ENCODE assay signal across 12 cellular contexts in the genomic region with DNA sequence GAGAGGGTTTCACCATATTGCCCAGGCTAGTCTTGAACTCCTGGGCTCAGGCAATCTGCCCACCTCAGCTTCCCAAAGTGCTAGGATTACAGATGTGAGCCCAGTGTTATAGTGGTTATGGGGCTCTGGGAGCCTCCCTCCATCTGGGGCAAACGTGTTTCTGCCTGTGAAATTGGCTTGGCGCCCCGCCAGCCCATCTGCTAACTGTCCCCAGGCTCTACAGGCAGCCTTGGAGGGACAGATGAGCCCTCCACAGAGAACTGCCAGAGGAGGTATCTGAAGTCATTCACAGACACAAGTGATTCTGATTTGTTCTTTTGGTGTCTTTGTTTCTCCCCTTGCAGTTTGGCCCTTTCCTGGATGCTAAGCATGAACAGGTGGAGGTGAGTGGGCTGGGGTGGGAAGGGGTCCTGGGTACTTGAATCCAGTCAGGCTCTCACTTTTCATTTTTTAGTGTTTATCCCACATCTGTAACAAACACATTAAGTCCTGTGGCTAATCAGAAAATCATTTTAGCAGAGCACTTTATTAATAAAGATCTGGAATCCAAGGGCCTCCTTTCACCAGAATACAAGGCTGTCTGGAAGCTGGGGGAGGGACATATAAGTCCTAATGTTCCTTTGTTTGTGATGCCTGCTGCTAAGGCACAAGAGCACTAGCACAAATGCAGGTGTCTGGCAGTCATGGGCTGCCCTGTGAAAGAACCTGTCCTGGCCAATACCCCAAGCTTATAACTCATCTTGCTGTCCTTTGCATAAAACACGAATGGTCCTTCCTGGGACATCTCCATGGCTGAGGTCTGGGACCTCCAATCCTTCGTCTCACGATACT. TPM values are rescaled to one million over a fixed set of nuclear protein-coding genes. Genes with fewer than 3 reads are reported as not detected.
DNase-seq lines count a peak whose midpoint lies in the region; ATAC-seq, FAIRE-seq and TF ChIP-seq lines count a peak whose summit lies in the region.
"Had no signal": no experiment of that assay in that cellular context is flagged by ENCODE, and none has a peak within 500 bp of the region (broad histone marks: within the 10 kb centered on the region; RNA-seq: fewer than 3 reads in every experiment).

No MANE protein-coding gene starts in this region.

- intact Hi-C loops in A673 (cut with micrococcal nuclease; ENCODE audit: unreplicated experiment) (no loop called here), lower leg skin (cut with DNase I; ENCODE audit: low total_unique reads) (no loop called here), Calu3 (cut with micrococcal nuclease; ENCODE audit: unreplicated experiment) (no loop called here)

- H3K36me3 Mint-ChIP-seq in activated T-helper 17 cell treated with anti-CD3 and anti-CD28 coated beads, Interleukin-2, amount 50 U/mL, for 72 hours (ENCODE audit: low read depth): peaks cover 100% of the 10 kb centered on the region
- H3K36me3 Mint-ChIP-seq in Calu3 (ENCODE audit: insufficient read depth, unreplicated experiment): peaks cover 41% of the 10 kb centered on the region

- POLR2A ChIA-PET in A673 (lab: Charles Lee; ENCODE audit: low non-redundant PET): interaction anchor here (0.7 kb wide), 1 partner anchor 44 kb away, joined by 5 read pairs; no protein-coding TSS in a partner anchor

- H3K4me1 Mint-ChIP-seq in activated T-helper 17 cell treated with anti-CD3 and anti-CD28 coated beads, Interleukin-2, amount 50 U/mL, for 72 hours: peaks cover 4% of the 10 kb centered on the region
- H3K4me1 Mint-ChIP-seq in Calu3 (ENCODE audit: low read depth, unreplicated experiment): no peaks in the 10 kb centered on the region

- no TSS peak for BruUV-seq in A673 (replicated peaks; lab: Mats Ljungman, UMichigan)
- BruUV-seq in Calu3 (replicated peaks; lab: Mats Ljungman, UMichigan): no TSS peak

- FAIRE-seq in GM12892 (lab: Jason Lieb, UNC): no peak

- CTCF ChIA-PET in A673 (lab: Charles Lee): interaction anchor here (0.6 to 1.0 kb wide), 2 partner anchors 14 to 23 kb away, joined by 3 to 4 read pairs; no protein-coding TSS in a partner anchor
- CTCF ChIA-PET in Calu3 (lab: Charles Lee): no interaction called here

- WGBS in lower leg skin, 2 donors: 59 to 68% methylated on average over 6 of the region's 6 CpGs

- peak overlapping the region; percentile 40 for H3K27ac ChIP-seq in A673 (ENCODE audit: low read depth, low read length, poor library complexity, severe bottlenecking)

- H3K9me3 Mint-ChIP-seq in activated T-helper 17 cell treated with anti-CD3 and anti-CD28 coated beads, Interleukin-2, amount 50 U/mL, for 72 hours: no peaks in the 10 kb centered on the region
- H3K9me3 Mint-ChIP-seq in Calu3 (ENCODE audit: low read depth, unreplicated experiment): no peaks in the 10 kb centered on the region
- H3K9me3 Mint-ChIP-seq: type B pancreatic cell had no signal

- peak overlapping the region; percentile 7 for H3K27ac Mint-ChIP-seq in activated T-helper 17 cell treated with anti-CD3 and anti-CD28 coated beads, Interleukin-2, amount 50 U/mL, for 72 hours
- no peak overlapping the region for H3K27ac Mint-ChIP-seq in Calu3 (ENCODE audit: unreplicated experiment)
- H3K27ac Mint-ChIP-seq: type B pancreatic cell had no signal

- no peak overlapping the region for H3K4me3 ChIP-seq in A673 (ENCODE audit: low read depth, low read length, poor library complexity, severe bottlenecking)
- no peak overlapping the region for H3K4me3 ChIP-seq in lower leg skin (ENCODE audit: low read depth, poor library complexity, severe bottlenecking)

- peaks cover 39% of the 10 kb centered on the region for H3K4me1 ChIP-seq in A673 (ENCODE audit: insufficient read depth, low read length, poor library complexity, severe bottlenecking)

- ATAC-seq in activated T-helper 17 cell treated with anti-CD3 and anti-CD28 coated beads, Interleukin-2, amount 50 U/mL, for 72 hours (replicated peaks): no peak

- H3K27me3 ChIP-seq in A673 (replicated peaks; ENCODE audit: insufficient read depth, low read depth, low read length, poor library complexity): no peaks in the 10 kb centered on the region

- DNase-seq in A673 (ENCODE audit: low spot score) (peak; percentile 79), HUDEP-2 (lab: John Stamatoyannopoulos, UW; ENCODE audit: unreplicated experiment in 76 of 76) (peak in 40 of 76 experiments; percentile 4 to 67 (median 22)), lower leg skin (ENCODE audit: low spot score in 2 of 2) (peak; percentile 46 to 92), amniotic stem cell (lab: John Stamatoyannopoulos, UW) (no peak), GM12892 (ENCODE audit: insufficient read length) (no peak), Calu3 (no peak), NOMO-1 treated with DMSO at 0.1 percent for 48 hours (lab: John Stamatoyannopoulos, UW; ENCODE audit: unreplicated experiment) (no peak)
- DNase-seq: effector memory CD4-positive, alpha-beta T cell; KG1; stimulated activated CD4-positive, alpha-beta T cell treated with anti-CD3 and anti-CD28 coated beads, Interleukin-4, amount 100 ng/mL, for 4 hours had no signal

- H3K36me3 ChIP-seq in A673 (ENCODE audit: insufficient read depth, low read length, poor library complexity, severe bottlenecking): peaks cover 82% of the 10 kb centered on the region

- TF ChIP-seq POLR2A in lower leg skin (IDR thresholded peaks at IDR 0.05) (no peak), GM12892 (IDR thresholded peaks at IDR 0.05; ENCODE audit: low read depth, low read length) (no peak)

- no peaks in the 10 kb centered on the region for H3K27me3 Mint-ChIP-seq in activated T-helper 17 cell treated with anti-CD3 and anti-CD28 coated beads, Interleukin-2, amount 50 U/mL, for 72 hours
- no peaks in the 10 kb centered on the region for H3K27me3 Mint-ChIP-seq in Calu3 (ENCODE audit: unreplicated experiment)
- H3K27me3 Mint-ChIP-seq: type B pancreatic cell had no signal

- TF ChIP-seq CTCF in A673 (conservative IDR thresholded peaks at IDR 0.05; ENCODE audit: low read depth, low read length): no peak
- TF ChIP-seq CTCF in lower leg skin (IDR thresholded peaks at IDR 0.05): no peak
- no peak for TF ChIP-seq CTCF in Calu3 (IDR thresholded peaks at IDR 0.05; ENCODE audit: unreplicated experiment)

- no peak overlapping the region for H3K4me3 Mint-ChIP-seq in activated T-helper 17 cell treated with anti-CD3 and anti-CD28 coated beads, Interleukin-2, amount 50 U/mL, for 72 hours
- no peak overlapping the region for H3K4me3 Mint-ChIP-seq in Calu3 (ENCODE audit: low read depth, unreplicated experiment)
- H3K4me3 Mint-ChIP-seq: type B pancreatic cell had no signal

- no peaks in the 10 kb centered on the region for H3K9me3 ChIP-seq in A673 (ENCODE audit: low read depth, low read length, poor library complexity, severe bottlenecking)

RNA-seq across cellular contexts. Expression of gene CDC42EP2, which starts 25.7 kb away (rescaled TPM):
- 4.8 and 5.4 TPM in 2 replicates for total RNA-seq in A673 (2021)
- 1 to 10 TPM in 1 of 2 donors, under 1 TPM in 1; 0.73 to 2.0 TPM for total RNA-seq in activated T-helper 17 cell treated with anti-CD3 and anti-CD28 coated beads, Interleukin-2, amount 50 U/mL, for 72 hours
- 1 to 10 TPM in 3 of 4 donors, not detected in 1; 2.5 to 4.2 (median 3.4) TPM for total RNA-seq in lower leg skin
- polyA plus RNA-seq in GM12892 (2012; ENCODE audit: missing spikeins): not detected
- 35.6 and 43.2 TPM in 2 replicates for total RNA-seq in Calu3 (2022)

RNA-seq across cellular contexts. Expression of gene POLA2, which starts 27.2 kb away (rescaled TPM):
- total RNA-seq in A673 (2021): 92.4 TPM in 2 replicates
- total RNA-seq in activated T-helper 17 cell treated with anti-CD3 and anti-CD28 coated beads, Interleukin-2, amount 50 U/mL, for 72 hours: 10 to 100 TPM; 54.6 to 64.1 TPM
- total RNA-seq in lower leg skin: 10 to 100 TPM in 1 of 4 donors, 1 to 10 TPM in 3; 6.7 to 11.2 (median 7.6) TPM
- 43.0 TPM for polyA plus RNA-seq in GM12892 (2012; ENCODE audit: missing spikeins)
- total RNA-seq in Calu3 (2022): 34.4 and 40.4 TPM in 2 replicates

RNA-seq across cellular contexts. Expression of gene DPF2, which starts 44.7 kb away (rescaled TPM):
- total RNA-seq in A673 (2021): 125 and 149 TPM in 2 replicates
- total RNA-seq in activated T-helper 17 cell treated with anti-CD3 and anti-CD28 coated beads, Interleukin-2, amount 50 U/mL, for 72 hours: 10 to 100 TPM; 66.0 to 89.5 TPM
- 10 to 100 TPM; 20.6 to 36.4 (median 26.1) TPM for total RNA-seq in lower leg skin
- polyA plus RNA-seq in GM12892 (2012; ENCODE audit: missing spikeins): 30.6 TPM
- 57.5 and 61.1 TPM in 2 replicates for total RNA-seq in Calu3 (2022)

Comparison
In these comparisons a context has a peak if more than half of its experiments do, and no peak if none do; other contexts are left out.
1. DNase-seq: peak in A673 (single experiment), HUDEP-2 (40 of 76) and lower leg skin (2 of 2); none in amniotic stem cell (single experiment), GM12892 (single experiment), Calu3 (single experiment) and NOMO-1 treated with DMSO at 0.1 percent for 48 hours (single experiment).